Comparison of ENCODE assay signal across 19 cellular contexts in the genomic region with DNA sequence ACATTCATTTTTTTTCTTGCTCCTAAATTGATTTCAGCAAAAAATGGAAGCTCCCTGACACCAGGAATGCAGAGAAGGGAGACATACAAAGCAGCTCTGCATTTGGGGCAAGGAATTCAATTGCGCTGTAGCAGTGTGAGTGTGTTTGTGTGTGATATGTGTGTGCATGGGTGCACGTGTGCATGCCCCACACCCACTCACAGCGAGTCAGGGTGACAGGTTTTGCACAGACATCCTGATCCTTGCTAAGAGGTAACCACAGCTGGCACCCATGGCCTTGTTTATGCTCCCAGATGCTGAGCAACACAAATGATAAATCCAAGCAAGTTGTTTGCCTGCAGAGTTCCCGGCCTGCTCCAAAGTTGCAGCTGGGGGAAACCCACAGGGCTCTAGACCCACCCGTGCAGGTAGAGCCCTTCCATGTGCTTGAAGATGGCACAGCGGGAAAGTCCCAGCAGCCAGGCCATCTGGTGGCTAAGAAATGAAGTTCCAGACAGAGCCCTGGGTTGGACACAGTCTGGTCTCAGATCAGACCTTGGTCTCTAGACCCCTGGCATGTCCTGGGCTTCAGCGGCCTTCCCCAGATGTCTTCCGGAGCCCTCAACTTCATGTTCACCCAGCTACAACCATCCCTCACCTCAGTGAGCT. TPM values are rescaled to one million over a fixed set of nuclear protein-coding genes. Genes with fewer than 3 reads are reported as not detected.
DNase-seq lines count a peak whose midpoint lies in the region; ATAC-seq and TF ChIP-seq lines count a peak whose summit lies in the region.
"Had no signal": no experiment of that assay in that cellular context is flagged by ENCODE, and none has a peak within 500 bp of the region (broad histone marks: within the 10 kb centered on the region; RNA-seq: fewer than 3 reads in every experiment).

No MANE protein-coding gene starts in this region.

- H3K4me3 ChIP-seq in GM12864 (ENCODE audit: low read depth, low read length), result no peak overlapping the region
- H3K4me3 ChIP-seq in endodermal cell (ENCODE audit: low read length), result no peak overlapping the region
- H3K4me3 ChIP-seq: body of pancreas, tibial nerve had no signal

- TF ChIP-seq CTCF in GM12864 (IDR thresholded peaks at IDR 0.05; ENCODE audit: low read depth, low read length, missing control alignments) (peak; percentile 8), endodermal cell (conservative IDR thresholded peaks at IDR 0.05) (peak; percentile 54), progenitor cell of endocrine pancreas (IDR thresholded peaks at IDR 0.05; ENCODE audit: unreplicated experiment) (peak; percentile 16)

- 90 to 93% methylated on average over 7 to 8 of the region's 8 CpGs for WGBS in endodermal cell (ENCODE audit: insufficient coverage in 1 of 2, insufficient read length in 1 of 2), 2 experiments

- H3K36me3 Mint-ChIP-seq in endodermal cell (ENCODE audit: low read depth) (no peaks in the 10 kb centered on the region), progenitor cell of endocrine pancreas (ENCODE audit: insufficient read depth) (no peaks in the 10 kb centered on the region)
- H3K36me3 Mint-ChIP-seq: activated naive CD4-positive, alpha-beta T cell treated with anti-CD3 and anti-CD28 coated beads, Interleukin-2, amount 10 ng/mL, durations not matched to agents 7 days and 5 days; CD4-positive, CD25-positive, alpha-beta regulatory T cell had no signal

- DNase-seq in GM12864 (ENCODE audit: low read depth), result no peak
- DNase-seq in NCI-H1694 (lab: John Stamatoyannopoulos, UW), result peak; percentile 72
- DNase-seq in endodermal cell, result no peak
- no peak for DNase-seq in progenitor cell of endocrine pancreas (ENCODE audit: low spot score, unreplicated experiment)
- DNase-seq in dedifferentiated amniotic fluid mesenchymal stem cell (ENCODE audit: extremely low spot score), result no peak
- no peak for DNase-seq in islet precursor cell
- DNase-seq: activated naive CD4-positive, alpha-beta T cell treated with anti-CD3 and anti-CD28 coated beads, Interleukin-2, amount 10 ng/mL, durations not matched to agents 7 days and 5 days; body of pancreas; dermis blood vessel endothelial cell; hippocampal formation; NCI-H1417; NCI-H345; SHP77 treated with DMSO at 0.1 percent for 48 hours had no signal

- H3K9me3 ChIP-seq in endodermal cell (ENCODE audit: control insufficient read depth, low read length), result no peaks in the 10 kb centered on the region
- H3K9me3 ChIP-seq: body of pancreas, tibial nerve had no signal

- no peak overlapping the region for H3K4me3 Mint-ChIP-seq in endodermal cell
- H3K4me3 Mint-ChIP-seq in progenitor cell of endocrine pancreas (ENCODE audit: low read depth), result no peak overlapping the region
- H3K4me3 Mint-ChIP-seq: activated naive CD4-positive, alpha-beta T cell treated with anti-CD3 and anti-CD28 coated beads, Interleukin-2, amount 10 ng/mL, durations not matched to agents 7 days and 5 days; CD4-positive, CD25-positive, alpha-beta regulatory T cell; T-helper 2 cell treated with Interferon-gamma antibody and Interleukin-4, amounts not matched to agents 5 μg/mL and 100 μg/mL, for 36 hours had no signal

- no peaks in the 10 kb centered on the region for H3K27me3 ChIP-seq in endodermal cell (ENCODE audit: control insufficient read depth, insufficient read depth, low read length, poor library complexity, severe bottlenecking)
- H3K27me3 ChIP-seq: body of pancreas, tibial nerve had no signal

- no peaks in the 10 kb centered on the region for H3K36me3 ChIP-seq in endodermal cell (ENCODE audit: control insufficient read depth, insufficient read depth, low read length)
- H3K36me3 ChIP-seq: tibial nerve had no signal

- H3K27ac ChIP-seq in endodermal cell (ENCODE audit: low read depth, low read length), result no peak overlapping the region
- H3K27ac ChIP-seq: body of pancreas, KMS-11 had no signal

- H3K9ac ChIP-seq in endodermal cell (ENCODE audit: extremely low read depth, low read length, poor library complexity, severe bottlenecking), result no peak overlapping the region
- H3K9ac ChIP-seq: KMS-11 had no signal

- H3K27me3 Mint-ChIP-seq in endodermal cell (ENCODE audit: insufficient read depth) (peaks cover 8% of the 10 kb centered on the region), progenitor cell of endocrine pancreas (peaks cover 34% of the 10 kb centered on the region)
- H3K27me3 Mint-ChIP-seq: activated naive CD4-positive, alpha-beta T cell treated with anti-CD3 and anti-CD28 coated beads, Interleukin-2, amount 10 ng/mL, durations not matched to agents 7 days and 5 days; CD4-positive, CD25-positive, alpha-beta regulatory T cell had no signal

- H3K27ac Mint-ChIP-seq in endodermal cell (no peak overlapping the region), progenitor cell of endocrine pancreas (no peak overlapping the region)
- H3K27ac Mint-ChIP-seq: activated naive CD4-positive, alpha-beta T cell treated with anti-CD3 and anti-CD28 coated beads, Interleukin-2, amount 10 ng/mL, durations not matched to agents 7 days and 5 days; CD4-positive, CD25-positive, alpha-beta regulatory T cell; T-helper 2 cell treated with Interferon-gamma antibody and Interleukin-4, amounts not matched to agents 5 μg/mL and 100 μg/mL, for 36 hours had no signal

- H3K4me1 Mint-ChIP-seq in endodermal cell (peaks cover 7% of the 10 kb centered on the region), progenitor cell of endocrine pancreas (ENCODE audit: low read depth) (peaks cover 2% of the 10 kb centered on the region)
- H3K4me1 Mint-ChIP-seq: CD4-positive, CD25-positive, alpha-beta regulatory T cell had no signal

- H3K9me3 Mint-ChIP-seq in endodermal cell (no peaks in the 10 kb centered on the region), progenitor cell of endocrine pancreas (ENCODE audit: low read depth) (no peaks in the 10 kb centered on the region)
- H3K9me3 Mint-ChIP-seq: activated naive CD4-positive, alpha-beta T cell treated with anti-CD3 and anti-CD28 coated beads, Interleukin-2, amount 10 ng/mL, durations not matched to agents 7 days and 5 days; T-helper 2 cell treated with Interferon-gamma antibody and Interleukin-4, amounts not matched to agents 5 μg/mL and 100 μg/mL, for 36 hours had no signal

- ATAC-seq in GM21723 (IDR thresholded peaks at IDR 0.05; ENCODE audit: unreplicated experiment), result no peak
- ATAC-seq: body of pancreas, esophagus mucosa had no signal

- H3K4me1 ChIP-seq in endodermal cell (ENCODE audit: control insufficient read depth, insufficient read depth, low read length), result peaks cover 2% of the 10 kb centered on the region

RNA-seq across cellular contexts. Expression of gene BDKRB2, which starts 25.8 kb away (rescaled TPM):
- total RNA-seq in endodermal cell (1 to 10 TPM; 1.1 to 3.8 TPM), progenitor cell of endocrine pancreas (0.36 and 0.42 TPM in 2 replicates)
- polyA plus RNA-seq in endodermal cell (2013, experiment 1 of 2), result 0.57 TPM
- polyA plus RNA-seq in endodermal cell (2013, experiment 2 of 2), result 0.87 TPM
- total RNA-seq: CD4-positive, CD25-positive, alpha-beta regulatory T cell had no signal
- polyA plus RNA-seq: CD4-positive, CD25-positive, alpha-beta regulatory T cell had no signal
